Comparison of ENCODE assay signal across 6 cellular contexts in the genomic region with DNA sequence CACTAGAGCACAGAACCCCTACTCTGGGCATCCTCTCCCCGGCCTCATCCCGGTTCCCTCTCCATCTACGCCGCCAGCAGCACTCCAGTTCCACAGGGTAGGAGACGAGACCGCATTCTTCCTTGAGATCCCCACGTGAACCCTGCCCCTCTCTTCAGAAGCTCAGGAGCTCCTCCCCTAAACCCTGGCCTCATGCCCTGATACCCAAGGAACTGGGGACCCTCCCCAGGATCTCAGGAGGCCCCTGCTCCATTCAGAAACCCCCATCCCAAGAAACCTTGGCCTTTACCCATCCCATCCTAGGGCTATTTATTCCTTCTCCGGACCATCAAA. TPM values are rescaled to one million over a fixed set of nuclear protein-coding genes. Genes with fewer than 3 reads are reported as not detected.
DNase-seq lines count a peak whose midpoint lies in the region; ATAC-seq and TF ChIP-seq lines count a peak whose summit lies in the region.

No MANE protein-coding gene starts in this region.

- H3K36me3 Mint-ChIP-seq in CD4-positive, CD25-positive, alpha-beta regulatory T cell = peaks cover 11% of the 10 kb centered on the region

- TF ChIP-seq CTCF in left lung (IDR thresholded peaks at IDR 0.05) = no peak

- TF ChIP-seq POLR2A in erythroblast (IDR thresholded peaks at IDR 0.05; ENCODE audit: low read length) = no peak

- no peak for ATAC-seq in CD4-positive, CD25-positive, alpha-beta regulatory T cell (ENCODE audit: low read depth in 2 of 2)
- peak; percentile 1 for ATAC-seq in left lung

- H3K4me3 ChIP-seq in CD4-positive, CD25-positive, alpha-beta regulatory T cell (ENCODE audit: low read depth, low read length) = peak overlapping the region; percentile 59
- H3K4me3 ChIP-seq in SJSA1 (peak overlapping the region; percentile 55), left lung (peak overlapping the region; percentile 22 to 51)

- H3K27me3 Mint-ChIP-seq in CD4-positive, CD25-positive, alpha-beta regulatory T cell = no peaks in the 10 kb centered on the region

- H3K27ac ChIP-seq in CD4-positive, CD25-positive, alpha-beta regulatory T cell (ENCODE audit: insufficient read depth, low read length, poor library complexity, severe bottlenecking) = no peak overlapping the region
- H3K27ac ChIP-seq in SJSA1 (no peak overlapping the region), left lung (peak overlapping the region; percentile 44 to 75)

- peak overlapping the region in 2 of 3 donors; percentile 55 to 83 for H3K27ac Mint-ChIP-seq in CD4-positive, CD25-positive, alpha-beta regulatory T cell

- H3K36me3 ChIP-seq in CD4-positive, CD25-positive, alpha-beta regulatory T cell (ENCODE audit: control insufficient read depth, insufficient read depth, low read length) = peaks cover 13% of the 10 kb centered on the region
- H3K36me3 ChIP-seq in SJSA1 (peaks cover 6% of the 10 kb centered on the region), left lung (peaks cover 0 to 19% of the 10 kb centered on the region in 2 donors)

- H3K4me1 ChIP-seq in CD4-positive, CD25-positive, alpha-beta regulatory T cell (ENCODE audit: control insufficient read depth, insufficient read depth, low read length, poor library complexity, severe bottlenecking) = peaks cover 13% of the 10 kb centered on the region
- peaks cover 19% of the 10 kb centered on the region for H3K4me1 ChIP-seq in SJSA1 (replicated peaks)
- H3K4me1 ChIP-seq in left lung = peaks cover 0 to 17% of the 10 kb centered on the region in 2 donors

- intact Hi-C loops in left lung (cut with DNase I) = no loop called here

- peak overlapping the region; percentile 63 to 95 (median 83) for H3K4me3 Mint-ChIP-seq in CD4-positive, CD25-positive, alpha-beta regulatory T cell

- peaks cover 0 to 24% (median 3%) of the 10 kb centered on the region in 4 donors for H3K4me1 Mint-ChIP-seq in CD4-positive, CD25-positive, alpha-beta regulatory T cell

- H3K9me3 ChIP-seq in CD4-positive, CD25-positive, alpha-beta regulatory T cell (ENCODE audit: control insufficient read depth in 2 of 2, low read length in 2 of 2) = no peaks in the 10 kb centered on the region
- H3K9me3 ChIP-seq in SJSA1 (replicated peaks) (no peaks in the 10 kb centered on the region), left lung (no peaks in the 10 kb centered on the region)

- H3K27me3 ChIP-seq in CD4-positive, CD25-positive, alpha-beta regulatory T cell (ENCODE audit: control insufficient read depth, insufficient read depth, low read length) = no peaks in the 10 kb centered on the region
- H3K27me3 ChIP-seq in SJSA1 (replicated peaks) (no peaks in the 10 kb centered on the region), left lung (no peaks in the 10 kb centered on the region)

- DNase-seq in CD4-positive, CD25-positive, alpha-beta regulatory T cell = no peak
- no peak for DNase-seq in SJSA1 (ENCODE audit: low read depth in 1 of 2, low spot score in 2 of 2)
- DNase-seq in left lung = no peak
- no peak for DNase-seq in glomerular visceral epithelial cell (ENCODE audit: extremely low spot score)
- no peak for DNase-seq in erythroblast (lab: John Stamatoyannopoulos, UW)
- DNase-seq in HPDE6-E6E7 (ENCODE audit: extremely low spot score) = no peak

- no peaks in the 10 kb centered on the region for H3K9me3 Mint-ChIP-seq in CD4-positive, CD25-positive, alpha-beta regulatory T cell

RNA-seq across cellular contexts. Expression of gene PRICKLE3, which starts 1.1 kb away (rescaled TPM):
- 7.3 TPM for total RNA-seq in CD4-positive, CD25-positive, alpha-beta regulatory T cell
- polyA plus RNA-seq in CD4-positive, CD25-positive, alpha-beta regulatory T cell = 1 to 10 TPM; 2.7 to 4.7 (median 3.5) TPM
- total RNA-seq in SJSA1 (2014; rRNA removed; shearing (Covaris generic)) = 2.4 and 3.6 TPM in 2 replicates
- total RNA-seq in left lung = 10 to 100 TPM; 14.0 to 17.6 TPM

RNA-seq across cellular contexts. Expression of gene PLP2, which starts 13.3 kb away (rescaled TPM):
- 141 TPM for total RNA-seq in CD4-positive, CD25-positive, alpha-beta regulatory T cell
- 100 to 1,000 TPM; 222 to 354 (median 242) TPM for polyA plus RNA-seq in CD4-positive, CD25-positive, alpha-beta regulatory T cell
- total RNA-seq in SJSA1 (2014; rRNA removed; shearing (Covaris generic)) = 48.3 and 63.8 TPM in 2 replicates
- total RNA-seq in left lung = 100 to 1,000 TPM in 1 of 2 donors, 10 to 100 TPM in 1; 79.8 to 241 TPM

RNA-seq across cellular contexts. Expression of gene SYP, which starts 15.0 kb away (rescaled TPM):
- total RNA-seq in CD4-positive, CD25-positive, alpha-beta regulatory T cell = 1.3 TPM
- under 1 TPM; 0.67 to 0.95 (median 0.84) TPM for polyA plus RNA-seq in CD4-positive, CD25-positive, alpha-beta regulatory T cell
- total RNA-seq in SJSA1 (2014; rRNA removed; shearing (Covaris generic)) = 0.16 and 0.53 TPM in 2 replicates
- 1 to 10 TPM; 2.1 to 3.0 TPM for total RNA-seq in left lung

RNA-seq across cellular contexts. Expression of gene MAGIX, which starts 22.5 kb away (rescaled TPM):
- total RNA-seq in CD4-positive, CD25-positive, alpha-beta regulatory T cell = 0.57 TPM
- 1 to 10 TPM in 1 of 4 donors, under 1 TPM in 3; 0.49 to 1.0 (median 0.62) TPM for polyA plus RNA-seq in CD4-positive, CD25-positive, alpha-beta regulatory T cell
- 1.00 TPM in 1 of 2 replicates, not detected in the other for total RNA-seq in SJSA1 (2014; rRNA removed; shearing (Covaris generic))
- 1 to 10 TPM; 5.6 to 9.4 TPM for total RNA-seq in left lung

RNA-seq across cellular contexts. Expression of gene CACNA1F, which starts 48.1 kb away (rescaled TPM):
- 0.69 TPM for total RNA-seq in CD4-positive, CD25-positive, alpha-beta regulatory T cell
- not detected for polyA plus RNA-seq in CD4-positive, CD25-positive, alpha-beta regulatory T cell
- total RNA-seq in SJSA1 (2014; rRNA removed; shearing (Covaris generic)) = not detected in 2 replicates
- under 1 TPM; 0.21 to 0.73 TPM for total RNA-seq in left lung

Comparison
In these comparisons a context has a peak if more than half of its experiments do, and no peak if none do; other contexts are left out.
1. H3K27ac ChIP-seq: peak in left lung (2 of 2); none in CD4-positive, CD25-positive, alpha-beta regulatory T cell (single experiment) and SJSA1 (single experiment).
2. Peak in every context shown above with its lines, with median percentiles within 50 percentile points of each other: H3K4me3 ChIP-seq.